34 cellular contexts compared by ENCODE assay signal in genomic region chr6:165025040-165025439, GRCh38.
"Had no signal": no experiment of that assay in that cellular context is flagged by ENCODE, and none has a peak within 500 bp of the region (broad histone marks: within the 10 kb centered on the region; RNA-seq: fewer than 3 reads in every experiment).

No MANE protein-coding gene starts in this region.

- FAIRE-seq: astrocyte, bronchial epithelial cell had no signal

- H3K4me3 ChIP-seq: adrenal gland, ascending aorta, body of pancreas, breast epithelium, cardiac muscle cell had no signal

- H3K9me3 ChIP-seq: adrenal gland, ascending aorta, body of pancreas, breast epithelium had no signal

- H3K27ac ChIP-seq: adrenal gland, ascending aorta, body of pancreas, brain microvascular endothelial cell, breast epithelium, cardiac muscle cell had no signal

- DNase-seq: activated effector memory CD4-positive, alpha-beta T cell treated with anti-CD3 and anti-CD28 coated beads, Interleukin-2, amount 50 U/mL, for 16 hours; activated effector memory CD4-positive, alpha-beta T cell treated with Interleukin-2 at 50 U/mL for 16 hours; activated gamma-delta T cell; activated gamma-delta T cell treated with Interleukin-2 at 50 U/mL for 16 hours; activated naive CD4-positive, alpha-beta T cell; activated naive CD4-positive, alpha-beta T cell treated with anti-CD3 and anti-CD28 coated beads for 36 hours; activated naive CD4-positive, alpha-beta T cell treated with anti-CD3 and anti-CD28 coated beads, Interleukin-2, amount 10 ng/mL, durations not matched to agents 7 days and 5 days; activated naive CD4-positive, alpha-beta T cell treated with anti-CD3 and anti-CD28 coated beads, Interleukin-2, amount 50 U/mL, for 16 hours; activated naive CD4-positive, alpha-beta T cell treated with Interleukin-2 at 50 U/mL for 16 hours; activated naive CD8-positive, alpha-beta T cell treated with anti-CD3 and anti-CD28 coated beads for 36 hours; activated naive CD8-positive, alpha-beta T cell treated with anti-CD3 and anti-CD28 coated beads, Interleukin-2, amount 10 ng/mL, durations not matched to agents 7 days and 5 days; activated naive CD8-positive, alpha-beta T cell treated with anti-CD3 and anti-CD28 coated beads, Interleukin-2, amount 50 U/mL, for 24 hours; activated T-cell treated with anti-CD3 and anti-CD28 coated beads, Interleukin-2, amount 50 U/mL, for 1 hour; activated T-cell treated with anti-CD3 and anti-CD28 coated beads, Interleukin-2, amount 50 U/mL, for 24 hours; activated T-cell treated with anti-CD3 and anti-CD28 coated beads, Interleukin-2, amount 50 U/mL, for 4 hours; activated T-cell treated with anti-CD3 and anti-CD28 coated beads, Interleukin-2, amount 50 U/mL, for 48 hours; activated T-cell treated with anti-CD3 and anti-CD28 coated beads, Interleukin-2, amount 50 U/mL, for 72 hours; adrenal gland; amniotic stem cell; amygdala; anterior cingulate cortex; aorta; body of pancreas; brain microvascular endothelial cell; caudate nucleus; central memory CD4-positive, alpha-beta T cell; cerebellar nuclear complex had no signal

- H3K4me1 ChIP-seq: adrenal gland, ascending aorta, body of pancreas, breast epithelium had no signal

- H3K36me3 ChIP-seq: adrenal gland, ascending aorta, brain microvascular endothelial cell, breast epithelium, cardiac muscle cell had no signal

- ATAC-seq: activated naive CD4-positive, alpha-beta T cell treated with anti-CD3 and anti-CD28 coated beads, Interleukin-2, amount 50 U/mL, for 72 hours; activated naive CD8-positive, alpha-beta T cell treated with anti-CD3 and anti-CD28 coated beads, Interleukin-2, amount 50 U/mL, for 24 hours; activated T-cell treated with anti-CD3 and anti-CD28 coated beads, Interleukin-2, amount 50 U/mL, for 4 hours; activated T-cell treated with anti-CD3 and anti-CD28 coated beads, Interleukin-2, amount 50 U/mL, for 72 hours; activated T-helper 17 cell treated with anti-CD3 and anti-CD28 coated beads, Interleukin-2, amount 50 U/mL, for 72 hours; body of pancreas had no signal

- H3K27me3 ChIP-seq: ascending aorta, body of pancreas, brain microvascular endothelial cell, breast epithelium, cardiac muscle cell had no signal
